ENCODE assay signal across 13 cellular contexts in genomic region chr6:150673720-150674361, GRCh38.
"Had no signal": no experiment of that assay in that cellular context is flagged by ENCODE, and none has a peak within 500 bp of the region (broad histone marks: within the 10 kb centered on the region; RNA-seq: fewer than 3 reads in every experiment).

No MANE protein-coding gene starts in this region.

- DNase-seq: activated effector memory CD4-positive, alpha-beta T cell treated with Interleukin-2 at 50 U/mL for 16 hours; activated naive CD4-positive, alpha-beta T cell treated with anti-CD3 and anti-CD28 coated beads, Interleukin-2, amount 50 U/mL, for 16 hours; effector CD8-positive, alpha-beta T cell; islet precursor cell; left ventricle myocardium inferior; mesendoderm; stimulated activated CD4-positive, alpha-beta T cell treated with anti-CD3 and anti-CD28 coated beads, Interleukin-2, amount 100 ng/mL, for 48 hours; stimulated activated naive B cell treated with anti-CD40 and anti-IgM and Interleukin-4, amounts not matched to agents 10 μg/mL and 1 μg/mL and 100 μg/mL, for 72 hours; T-helper 2 cell; thyroid gland had no signal

- H3K27ac Mint-ChIP-seq: stimulated activated naive B cell treated with anti-CD40 and anti-IgM and Interleukin-4, amounts not matched to agents 10 μg/mL and 1 μg/mL and 100 μg/mL, for 72 hours had no signal

- H3K36me3 ChIP-seq: left ventricle myocardium inferior, thyroid gland had no signal

- H3K27me3 ChIP-seq: thyroid gland had no signal

- H3K27ac ChIP-seq: coronary artery, left ventricle myocardium inferior, parathyroid adenoma, thyroid gland had no signal

- H3K9me3 Mint-ChIP-seq: stimulated activated naive B cell treated with anti-CD40 and anti-IgM and Interleukin-4, amounts not matched to agents 10 μg/mL and 1 μg/mL and 100 μg/mL, for 72 hours had no signal

- H3K4me3 ChIP-seq: coronary artery, left ventricle myocardium inferior, thyroid gland had no signal

- ATAC-seq: activated CD4-positive, CD25-positive, alpha-beta regulatory T cell treated with anti-CD3 and anti-CD28 coated beads, Interleukin-2, amount 50 U/mL, for 24 hours had no signal

- H3K9me3 ChIP-seq: left ventricle myocardium inferior, thyroid gland had no signal

- H3K4me3 Mint-ChIP-seq: stimulated activated naive B cell treated with anti-CD40 and anti-IgM and Interleukin-4, amounts not matched to agents 10 μg/mL and 1 μg/mL and 100 μg/mL, for 72 hours had no signal

- H3K27me3 Mint-ChIP-seq: stimulated activated naive B cell treated with anti-CD40 and anti-IgM and Interleukin-4, amounts not matched to agents 10 μg/mL and 1 μg/mL and 100 μg/mL, for 72 hours had no signal
